Comparison of ENCODE assay signal across 8 cellular contexts in genomic region chr12:128387811-128388422, GRCh38.
DNase-seq lines count a peak whose midpoint lies in the region; ATAC-seq, FAIRE-seq and TF ChIP-seq lines count a peak whose summit lies in the region.

No MANE protein-coding gene starts in this region.

- no peak overlapping the region for H3K27ac Mint-ChIP-seq in activated naive CD8-positive, alpha-beta T cell treated with anti-CD3 and anti-CD28 coated beads, Interleukin-2, amount 50 U/mL, for 24 hours

- no peaks in the 10 kb centered on the region for H3K36me3 Mint-ChIP-seq in activated naive CD8-positive, alpha-beta T cell treated with anti-CD3 and anti-CD28 coated beads, Interleukin-2, amount 50 U/mL, for 24 hours (ENCODE audit: low read depth)

- H3K9me3 Mint-ChIP-seq in activated naive CD8-positive, alpha-beta T cell treated with anti-CD3 and anti-CD28 coated beads, Interleukin-2, amount 50 U/mL, for 24 hours: peaks cover under 1% of the 10 kb centered on the region

- H3K36me3 ChIP-seq in BE2C: no peaks in the 10 kb centered on the region
- no peaks in the 10 kb centered on the region for H3K36me3 ChIP-seq in upper lobe of right lung

- H3K27me3 ChIP-seq in BE2C (no peaks in the 10 kb centered on the region), layer of hippocampus (ENCODE audit: control insufficient read depth, insufficient read depth, low read length) (no peaks in the 10 kb centered on the region), upper lobe of right lung (peaks cover 14% of the 10 kb centered on the region)

- no peaks in the 10 kb centered on the region for H3K9me3 ChIP-seq in BE2C
- no peaks in the 10 kb centered on the region for H3K9me3 ChIP-seq in upper lobe of right lung

- no peaks in the 10 kb centered on the region for H3K27me3 Mint-ChIP-seq in activated naive CD8-positive, alpha-beta T cell treated with anti-CD3 and anti-CD28 coated beads, Interleukin-2, amount 50 U/mL, for 24 hours

- intact Hi-C loops in upper lobe of right lung (cut with DNase I): no loop called here

- H3K4me3 ChIP-seq in BE2C (ENCODE audit: low read depth, low read length) (no peak overlapping the region), upper lobe of right lung (no peak overlapping the region)

- DNase-seq in BE2C (peak; percentile 24), GM12892 (ENCODE audit: insufficient read length) (peak; percentile 35), upper lobe of right lung (peak; percentile 68), activated T-cell treated with anti-CD3 and anti-CD28 coated beads for 4 hours (no peak)
- peak; percentile 32 for DNase-seq in activated naive CD8-positive, alpha-beta T cell treated with anti-CD3 and anti-CD28 coated beads, Interleukin-2, amount 50 U/mL, for 24 hours

- ATAC-seq in activated naive CD8-positive, alpha-beta T cell treated with anti-CD3 and anti-CD28 coated beads, Interleukin-2, amount 50 U/mL, for 24 hours: peak; percentile 45
- ATAC-seq in upper lobe of right lung (peak; percentile 77), HG03565 (IDR thresholded peaks at IDR 0.05; ENCODE audit: unreplicated experiment) (no peak)

- FAIRE-seq in GM12892 (lab: Jason Lieb, UNC): no peak

- peak; percentile 32; the same call in 1 of the 2 replicates for TF ChIP-seq CTCF in BE2C (IDR thresholded peaks at IDR 0.05; ENCODE audit: low read depth, low read length)
- TF ChIP-seq CTCF in upper lobe of right lung (IDR thresholded peaks at IDR 0.05): peak; percentile 65

- peak; percentile 38; the same call in 1 of the 2 replicates for TF ChIP-seq RAD21 in Ishikawa (IDR thresholded peaks at IDR 0.05; ENCODE audit: low read depth)

- no peak for TF ChIP-seq EP300 in Ishikawa (IDR thresholded peaks at IDR 0.05; ENCODE audit: borderline replicate concordance)

- peak overlapping the region; percentile 35 for H3K27ac ChIP-seq in layer of hippocampus (ENCODE audit: low read depth, low read length)
- no peak overlapping the region for H3K27ac ChIP-seq in upper lobe of right lung

- no peaks in the 10 kb centered on the region for H3K4me1 Mint-ChIP-seq in activated naive CD8-positive, alpha-beta T cell treated with anti-CD3 and anti-CD28 coated beads, Interleukin-2, amount 50 U/mL, for 24 hours

- H3K4me3 Mint-ChIP-seq in activated naive CD8-positive, alpha-beta T cell treated with anti-CD3 and anti-CD28 coated beads, Interleukin-2, amount 50 U/mL, for 24 hours: no peak overlapping the region

- H3K4me1 ChIP-seq in BE2C (no peaks in the 10 kb centered on the region), upper lobe of right lung (no peaks in the 10 kb centered on the region)

- no peak for TF ChIP-seq POLR2A in GM12892 (IDR thresholded peaks at IDR 0.05; ENCODE audit: low read depth, low read length)

TF ChIP-seq in Ishikawa, 13 proteins besides CTCF, POLR2A, EP300 and RAD21:
- TF ChIP-seq FOXM1 (IDR thresholded peaks at IDR 0.05; ENCODE audit: borderline replicate concordance, low read depth) (no peak), TEAD4 (IDR thresholded peaks at IDR 0.05) (no peak), EGR1 (IDR thresholded peaks at IDR 0.05) (no peak), CEBPB (IDR thresholded peaks at IDR 0.05) (no peak), USF1 (IDR thresholded peaks at IDR 0.05) (no peak), REST (IDR thresholded peaks at IDR 0.05; ENCODE audit: low read depth) (no peak), TCF12 (IDR thresholded peaks at IDR 0.05; ENCODE audit: low read depth) (no peak), ZBTB7A (IDR thresholded peaks at IDR 0.05; ENCODE audit: low read depth) (no peak), YY1 (IDR thresholded peaks at IDR 0.05; ENCODE audit: low read depth) (no peak), NFIC (IDR thresholded peaks at IDR 0.05) (no peak), CREB1 (IDR thresholded peaks at IDR 0.05; ENCODE audit: low read depth) (no peak), TAF1 (IDR thresholded peaks at IDR 0.05; ENCODE audit: low read depth) (no peak)
- TF ChIP-seq, protein P1, sequence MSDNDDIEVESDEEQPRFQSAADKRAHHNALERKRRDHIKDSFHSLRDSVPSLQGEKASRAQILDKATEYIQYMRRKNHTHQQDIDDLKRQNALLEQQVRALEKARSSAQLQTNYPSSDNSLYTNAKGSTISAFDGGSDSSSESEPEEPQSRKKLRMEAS (IDR thresholded peaks at IDR 0.05): no peak
